ENCODE assay signal across 29 cellular contexts in genomic region chr10:70543911-70544310, GRCh38. TPM values are rescaled to one million over a fixed set of nuclear protein-coding genes. Genes with fewer than 3 reads are reported as not detected.
"Had no signal": no experiment of that assay in that cellular context is flagged by ENCODE, and none has a peak within 500 bp of the region (broad histone marks: within the 10 kb centered on the region; RNA-seq: fewer than 3 reads in every experiment).

No MANE protein-coding gene starts in this region.

- H3K9me3 Mint-ChIP-seq: activated CD4-positive, alpha-beta memory T cell treated with anti-CD3 and anti-CD28 coated beads for 36 hours; activated naive CD4-positive, alpha-beta T cell treated with anti-CD3 and anti-CD28 coated beads for 36 hours; activated T-helper 1 cell treated with anti-CD3 and anti-CD28 coated beads, Interleukin-12 subunit alpha, Interleukin-12 subunit beta, Interleukin-2, Interleukin-4 antibody, amounts not matched to agents 30 ng/mL and 10 ng/mL and 1 ng/mL, durations not matched to agents 14 hours and 24 hours and 36 hours; immature natural killer cell; naive thymus-derived CD4-positive, alpha-beta T cell; neural progenitor cell; stimulated activated naive B cell treated with anti-CD40 and anti-IgM and Interleukin-4, amounts not matched to agents 10 μg/mL and 1 μg/mL and 100 μg/mL, for 72 hours; T-helper 2 cell treated with Interferon-gamma antibody and Interleukin-4, amounts not matched to agents 5 μg/mL and 100 μg/mL, for 36 hours had no signal

- H3K4me3 ChIP-seq: breast epithelium, gastroesophageal sphincter, heart left ventricle, neural progenitor cell, testis, transverse colon had no signal

- H2AFZ ChIP-seq: neural progenitor cell had no signal

- H3K27me3 Mint-ChIP-seq: activated CD4-positive, alpha-beta memory T cell treated with anti-CD3 and anti-CD28 coated beads for 36 hours; naive thymus-derived CD4-positive, alpha-beta T cell; stimulated activated naive B cell treated with anti-CD40 and anti-IgM and Interleukin-4, amounts not matched to agents 10 μg/mL and 1 μg/mL and 100 μg/mL, for 72 hours had no signal

- H3K4me1 Mint-ChIP-seq: immature natural killer cell; naive thymus-derived CD4-positive, alpha-beta T cell had no signal

- H3K4me3 Mint-ChIP-seq: activated CD4-positive, alpha-beta memory T cell treated with anti-CD3 and anti-CD28 coated beads for 36 hours; activated naive CD4-positive, alpha-beta T cell treated with anti-CD3 and anti-CD28 coated beads for 36 hours; activated T-helper 1 cell treated with anti-CD3 and anti-CD28 coated beads, Interleukin-12 subunit alpha, Interleukin-12 subunit beta, Interleukin-2, Interleukin-4 antibody, amounts not matched to agents 30 ng/mL and 10 ng/mL and 1 ng/mL, durations not matched to agents 14 hours and 24 hours and 36 hours; immature natural killer cell; naive thymus-derived CD4-positive, alpha-beta T cell; neural progenitor cell; stimulated activated naive B cell treated with anti-CD40 and anti-IgM and Interleukin-4, amounts not matched to agents 10 μg/mL and 1 μg/mL and 100 μg/mL, for 72 hours; T-helper 2 cell treated with Interferon-gamma antibody and Interleukin-4, amounts not matched to agents 5 μg/mL and 100 μg/mL, for 36 hours had no signal

- H3K27me3 ChIP-seq: breast epithelium, gastroesophageal sphincter, heart left ventricle, neural progenitor cell, testis, transverse colon had no signal

- DNase-seq: activated CD4-positive, alpha-beta memory T cell treated with anti-CD3 and anti-CD28 coated beads for 36 hours; activated CD4-positive, alpha-beta T cell treated with anti-CD3 and anti-CD28 coated beads for 48 hours; activated CD8-positive, alpha-beta memory T cell treated with anti-CD3 and anti-CD28 coated beads, Interleukin-2, amount 50 U/mL, for 4 hours; activated effector memory CD4-positive, alpha-beta T cell treated with anti-CD3 and anti-CD28 coated beads, Interleukin-2, amount 50 U/mL, for 16 hours; activated naive CD4-positive, alpha-beta T cell treated with anti-CD3 and anti-CD28 coated beads for 36 hours; activated T-cell treated with anti-CD3 and anti-CD28 coated beads, Interleukin-2, amount 50 U/mL, for 1 hour; amniotic stem cell; central memory CD4-positive, alpha-beta T cell; effector memory CD4-positive, alpha-beta T cell; hypothalamus; immature natural killer cell; kidney; left colon; midbrain; naive thymus-derived CD4-positive, alpha-beta T cell; stimulated activated CD4-positive, alpha-beta T cell treated with anti-CD3 and anti-CD28 coated beads, Interleukin-15, amount 100 ng/mL, for 24 hours; stimulated activated CD4-positive, alpha-beta T cell treated with anti-CD3 and anti-CD28 coated beads, Interleukin-2, amount 100 ng/mL, for 24 hours; stimulated activated naive B cell treated with anti-CD40 and anti-IgM and Interleukin-4, amounts not matched to agents 10 μg/mL and 1 μg/mL and 100 μg/mL, for 72 hours; T-helper 1 cell; testis; transverse colon had no signal

- H3K9me3 ChIP-seq: breast epithelium, gastroesophageal sphincter, heart left ventricle, testis, transverse colon had no signal

- H3K9ac ChIP-seq: neural progenitor cell had no signal

- H3K4me2 ChIP-seq: neural progenitor cell had no signal

- H3K27ac Mint-ChIP-seq: activated CD4-positive, alpha-beta memory T cell treated with anti-CD3 and anti-CD28 coated beads for 36 hours; activated naive CD4-positive, alpha-beta T cell treated with anti-CD3 and anti-CD28 coated beads for 36 hours; activated T-helper 1 cell treated with anti-CD3 and anti-CD28 coated beads, Interleukin-12 subunit alpha, Interleukin-12 subunit beta, Interleukin-2, Interleukin-4 antibody, amounts not matched to agents 30 ng/mL and 10 ng/mL and 1 ng/mL, durations not matched to agents 14 hours and 24 hours and 36 hours; immature natural killer cell; neural progenitor cell; stimulated activated naive B cell treated with anti-CD40 and anti-IgM and Interleukin-4, amounts not matched to agents 10 μg/mL and 1 μg/mL and 100 μg/mL, for 72 hours; T-helper 2 cell treated with Interferon-gamma antibody and Interleukin-4, amounts not matched to agents 5 μg/mL and 100 μg/mL, for 36 hours had no signal

- H3K4me1 ChIP-seq: breast epithelium, neural progenitor cell, transverse colon had no signal

- H3K36me3 Mint-ChIP-seq: activated CD4-positive, alpha-beta memory T cell treated with anti-CD3 and anti-CD28 coated beads for 36 hours; immature natural killer cell; naive thymus-derived CD4-positive, alpha-beta T cell; neural progenitor cell; stimulated activated naive B cell treated with anti-CD40 and anti-IgM and Interleukin-4, amounts not matched to agents 10 μg/mL and 1 μg/mL and 100 μg/mL, for 72 hours had no signal

- H3K36me3 ChIP-seq: breast epithelium, neural progenitor cell, transverse colon had no signal

- H3K27ac ChIP-seq: breast epithelium, gastroesophageal sphincter, heart left ventricle, neural progenitor cell, testis, transverse colon had no signal

RNA-seq across cellular contexts. Expression of gene PRF1, which starts 58.6 kb away (rescaled TPM):
- polyA plus RNA-seq: endothelial cell of umbilical vein, fibroblast of lung had no signal
